18 cellular contexts compared by ENCODE assay signal in the genomic region with DNA sequence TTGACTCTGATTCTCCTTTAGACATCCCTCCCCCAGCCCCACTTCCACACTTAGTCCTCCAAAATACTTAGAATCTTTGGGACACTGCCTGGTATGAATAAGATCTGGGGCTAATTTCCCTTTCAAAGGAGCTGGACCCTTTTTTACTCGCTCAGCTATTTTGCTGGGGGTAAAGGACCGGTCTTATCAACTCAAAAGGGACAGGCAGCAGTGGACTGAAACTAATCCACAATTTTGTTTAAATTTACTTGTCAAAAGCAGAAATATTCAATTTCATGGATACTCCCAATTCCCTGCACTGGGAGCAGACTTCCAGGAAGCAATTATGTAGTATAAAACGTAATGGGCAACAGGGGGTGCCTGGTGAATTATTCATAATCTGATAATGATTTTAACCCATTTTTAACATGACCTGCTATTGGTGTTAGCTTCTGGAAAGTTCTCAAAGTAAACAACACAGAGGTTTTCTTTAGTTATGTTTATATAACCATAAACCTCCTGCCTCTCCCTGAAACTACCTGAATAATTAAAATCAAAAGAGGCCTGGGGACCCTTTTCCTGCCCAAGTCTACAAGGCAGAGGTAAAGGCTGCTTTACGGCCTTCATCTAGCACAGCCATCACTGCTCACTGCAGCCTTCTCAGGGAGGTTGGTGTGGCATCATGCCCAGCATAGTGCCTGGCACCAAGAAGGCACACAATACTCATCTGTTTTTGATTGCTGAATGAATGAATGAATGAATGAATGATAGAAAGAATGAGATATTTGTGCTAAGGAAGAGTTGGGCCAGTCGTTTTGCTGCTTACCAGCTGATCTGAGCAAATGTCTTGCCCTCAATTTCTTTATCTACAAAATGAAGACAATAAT. TPM values are rescaled to one million over a fixed set of nuclear protein-coding genes. Genes with fewer than 3 reads are reported as not detected.
DNase-seq lines count a peak whose midpoint lies in the region; ATAC-seq and TF ChIP-seq lines count a peak whose summit lies in the region.
"Had no signal": no experiment of that assay in that cellular context is flagged by ENCODE, and none has a peak within 500 bp of the region (broad histone marks: within the 10 kb centered on the region; RNA-seq: fewer than 3 reads in every experiment).

No MANE protein-coding gene starts in this region.

- no TSS peak for BruUV-seq in MCF 10A (replicated peaks; lab: Mats Ljungman, UMichigan)
- no TSS peak for BruUV-seq in mammary epithelial cell (replicated peaks; lab: Mats Ljungman, UMichigan)

- H3K27ac Mint-ChIP-seq in MCF 10A (ENCODE audit: low read depth, unreplicated experiment): peak overlapping the region; percentile 95
- H3K27ac Mint-ChIP-seq: activated CD4-positive, alpha-beta memory T cell treated with anti-CD3 and anti-CD28 coated beads for 36 hours; activated naive CD4-positive, alpha-beta T cell treated with anti-CD3 and anti-CD28 coated beads, Interleukin-2, amount 50 U/mL, for 72 hours had no signal

- in situ Hi-C loops in mammary epithelial cell (cut with MboI; ENCODE audit: low sequenced_read_pairs in 2 of 2): no loop called here

- CTCF ChIA-PET in MCF 10A (lab: Yijun Ruan, JAX): interaction anchor here (0.6 to 2.1 kb wide), 5 partner anchors 28 to 831 kb away, joined by 3 to 7 read pairs (median 3); no protein-coding TSS in a partner anchor
- CTCF ChIA-PET in mammary epithelial cell (lab: Charles Lee; ENCODE audit: low non-redundant PET): no interaction called here

- H3K27me3 Mint-ChIP-seq in MCF 10A (ENCODE audit: insufficient read depth, unreplicated experiment): no peaks in the 10 kb centered on the region
- H3K27me3 Mint-ChIP-seq: activated CD4-positive, alpha-beta memory T cell treated with anti-CD3 and anti-CD28 coated beads for 36 hours had no signal

- no peaks in the 10 kb centered on the region for H3K9me3 Mint-ChIP-seq in MCF 10A (ENCODE audit: unreplicated experiment)
- H3K9me3 Mint-ChIP-seq: activated CD4-positive, alpha-beta memory T cell treated with anti-CD3 and anti-CD28 coated beads for 36 hours; activated naive CD4-positive, alpha-beta T cell treated with anti-CD3 and anti-CD28 coated beads, Interleukin-2, amount 50 U/mL, for 72 hours; activated T-cell treated with anti-CD3 and anti-CD28 coated beads, Interleukin-2, amount 50 U/mL, for 4 hours had no signal

- no peaks in the 10 kb centered on the region for H4K20me1 ChIP-seq in mammary epithelial cell (ENCODE audit: insufficient read depth, low read length)

- H3K36me3 ChIP-seq in breast epithelium (no peaks in the 10 kb centered on the region), mammary epithelial cell (ENCODE audit: insufficient read depth, low read length) (no peaks in the 10 kb centered on the region), ovary (no peaks in the 10 kb centered on the region), thyroid gland (no peaks in the 10 kb centered on the region)
- H3K36me3 ChIP-seq: pancreas, WERI-Rb-1 had no signal

- H2AFZ ChIP-seq in mammary epithelial cell (ENCODE audit: low read depth, low read length): no peak overlapping the region

- H3K36me3 Mint-ChIP-seq in MCF 10A (ENCODE audit: insufficient read depth, unreplicated experiment): peaks cover 10% of the 10 kb centered on the region
- H3K36me3 Mint-ChIP-seq: activated CD4-positive, alpha-beta memory T cell treated with anti-CD3 and anti-CD28 coated beads for 36 hours; activated naive CD4-positive, alpha-beta T cell treated with anti-CD3 and anti-CD28 coated beads, Interleukin-2, amount 50 U/mL, for 72 hours had no signal

- no peak overlapping the region for H3K9ac ChIP-seq in mammary epithelial cell (ENCODE audit: insufficient read depth, low read length)

- DNase-seq in MCF 10A (ENCODE audit: unreplicated experiment) (no peak), breast epithelium (ENCODE audit: low spot score in 2 of 2) (no peak), mammary epithelial cell (no peak), midbrain (lab: John Stamatoyannopoulos, UW) (peak; percentile 41), ovary (no peak), thyroid gland (no peak)
- DNase-seq: activated CD4-positive, alpha-beta memory T cell treated with anti-CD3 and anti-CD28 coated beads for 36 hours; activated T-cell treated with anti-CD3 and anti-CD28 coated beads, Interleukin-2, amount 50 U/mL, for 4 hours; DND-41; NCI-H1694 treated with DMSO at 0.1 percent for 48 hours; NCI-H345; pancreas; RPMI8226; stimulated activated CD4-positive, alpha-beta T cell treated with anti-CD3 and anti-CD28 coated beads, Interleukin-4, amount 100 ng/mL, for 24 hours; WERI-Rb-1 had no signal

- no peak overlapping the region for H3K4me2 ChIP-seq in mammary epithelial cell (ENCODE audit: insufficient read depth, low read depth, low read length)

- no peaks in the 10 kb centered on the region for H3K4me1 ChIP-seq in breast epithelium
- H3K4me1 ChIP-seq in mammary epithelial cell (ENCODE audit: insufficient read depth, low read length): peaks cover 31% of the 10 kb centered on the region
- no peaks in the 10 kb centered on the region for H3K4me1 ChIP-seq in ovary (ENCODE audit: insufficient read depth)
- H3K4me1 ChIP-seq in thyroid gland: peaks cover 3 to 18% of the 10 kb centered on the region in 2 donors

- peaks cover 34% of the 10 kb centered on the region for H3K4me1 Mint-ChIP-seq in MCF 10A (ENCODE audit: insufficient read depth, unreplicated experiment)

- H3K79me2 ChIP-seq in mammary epithelial cell (ENCODE audit: insufficient read depth, low read length): no peaks in the 10 kb centered on the region

- H3K27me3 ChIP-seq in breast epithelium (no peaks in the 10 kb centered on the region), mammary epithelial cell (ENCODE audit: insufficient read depth, low read length) (no peaks in the 10 kb centered on the region), ovary (no peaks in the 10 kb centered on the region), thyroid gland (no peaks in the 10 kb centered on the region)
- H3K27me3 ChIP-seq: pancreas had no signal

- H3K4me3 Mint-ChIP-seq in MCF 10A (ENCODE audit: unreplicated experiment): no peak overlapping the region
- H3K4me3 Mint-ChIP-seq: activated CD4-positive, alpha-beta memory T cell treated with anti-CD3 and anti-CD28 coated beads for 36 hours; activated T-cell treated with anti-CD3 and anti-CD28 coated beads, Interleukin-2, amount 50 U/mL, for 4 hours had no signal

- no peak overlapping the region for H3K27ac ChIP-seq in breast epithelium
- H3K27ac ChIP-seq in mammary epithelial cell (ENCODE audit: insufficient read depth, low read depth, low read length): peak overlapping the region; percentile 83
- no peak overlapping the region for H3K27ac ChIP-seq in ovary
- H3K27ac ChIP-seq in thyroid gland: no peak overlapping the region
- H3K27ac ChIP-seq: WERI-Rb-1 had no signal

- TF ChIP-seq POLR2A in breast epithelium (IDR thresholded peaks at IDR 0.05) (no peak), ovary (IDR thresholded peaks at IDR 0.05) (no peak), thyroid gland (IDR thresholded peaks at IDR 0.05) (no peak)

- dilution Hi-C loops in mammary epithelial cell (cut with HindIII; ENCODE audit: low sequenced_read_pairs): no loop called here

- ATAC-seq in HG03039 (IDR thresholded peaks at IDR 0.05; ENCODE audit: unreplicated experiment): no peak
- ATAC-seq in GM18868 (IDR thresholded peaks at IDR 0.05; ENCODE audit: unreplicated experiment): no peak
- ATAC-seq: activated naive CD4-positive, alpha-beta T cell treated with anti-CD3 and anti-CD28 coated beads, Interleukin-2, amount 50 U/mL, for 72 hours; activated T-cell treated with anti-CD3 and anti-CD28 coated beads, Interleukin-2, amount 50 U/mL, for 4 hours; pancreas had no signal

- no peak for TF ChIP-seq EP300 in ovary (IDR thresholded peaks at IDR 0.05)

- H3K9me3 ChIP-seq in breast epithelium (no peaks in the 10 kb centered on the region), mammary epithelial cell (replicated peaks; ENCODE audit: insufficient read depth, low read length) (no peaks in the 10 kb centered on the region), ovary (no peaks in the 10 kb centered on the region), thyroid gland (no peaks in the 10 kb centered on the region)
- H3K9me3 ChIP-seq: pancreas had no signal

- TF ChIP-seq CTCF in MCF 10A (IDR thresholded peaks at IDR 0.05; ENCODE audit: unreplicated experiment): no peak
- no peak for TF ChIP-seq CTCF in breast epithelium (IDR thresholded peaks at IDR 0.05)
- no peak for TF ChIP-seq CTCF in mammary epithelial cell (conservative IDR thresholded peaks at IDR 0.05 in 1 of 2, IDR thresholded peaks at IDR 0.05 in 1 of 2; ENCODE audit: extremely low read depth in 1 of 2, insufficient read depth in 1 of 2, low read depth in 1 of 2, low read length in 2 of 2)
- TF ChIP-seq CTCF in ovary (IDR thresholded peaks at IDR 0.05): no peak
- no peak for TF ChIP-seq CTCF in thyroid gland (IDR thresholded peaks at IDR 0.05)

- intact Hi-C loops in MCF 10A (cut with micrococcal nuclease) (loop anchor here (5.0 kb wide), 1 partner anchor 40 kb away; no protein-coding TSS in a partner anchor), breast epithelium (cut with DNase I; ENCODE audit: low total_unique reads) (no loop called here), mammary epithelial cell (cut with micrococcal nuclease) (no loop called here), ovary (cut with DNase I) (no loop called here), thyroid gland (cut with DNase I) (no loop called here)

- POLR2A ChIA-PET in MCF 10A (lab: Yijun Ruan, JAX): interaction anchor here (0.6 to 6.8 kb wide), 14 partner anchors 9 to 440 kb away, joined by 3 to 63 read pairs (median 4); a partner anchor contains a TSS

- H3K4me3 ChIP-seq in breast epithelium: no peak overlapping the region
- no peak overlapping the region for H3K4me3 ChIP-seq in mammary epithelial cell (replicated peaks in 1 of 3; ENCODE audit: insufficient read depth in 1 of 3, low read depth in 2 of 3, low read length in 3 of 3)
- no peak overlapping the region for H3K4me3 ChIP-seq in ovary
- H3K4me3 ChIP-seq in thyroid gland (replicated peaks in 1 of 3): no peak overlapping the region
- H3K4me3 ChIP-seq: pancreas had no signal

- 81% methylated on average over 5 of the region's 5 CpGs for WGBS in mammary epithelial cell (ENCODE audit: low coverage, missing lambda C conversion rate)
- WGBS in ovary, 3 donors: 63 to 68% (median 63%) methylated on average over 5 of the region's 5 CpGs
- WGBS in thyroid gland, 2 donors: 80 to 83% methylated on average over 5 of the region's 5 CpGs

RNA-seq across cellular contexts. Expression of a gene that starts 44.2 kb away (rescaled TPM):
- total RNA-seq in MCF 10A (2022): 36.1 and 60.9 TPM in 2 replicates
- 10 to 100 TPM; 32.6 to 46.4 (median 38.3) TPM for total RNA-seq in breast epithelium
- total RNA-seq in mammary epithelial cell: 10 to 100 TPM; 29.0 to 77.2 TPM
- 26.8 TPM for polyA plus RNA-seq in mammary epithelial cell
- polyA minus RNA-seq in mammary epithelial cell: 71.6 TPM
- total RNA-seq in ovary: 10 to 100 TPM; 20.3 to 40.9 (median 35.1) TPM
- 100 to 1,000 TPM in 1 of 2 donors, 10 to 100 TPM in 1; 23.2 to 108 TPM for polyA plus RNA-seq in ovary
- 10 to 100 TPM; 28.8 to 56.3 (median 45.8) TPM for total RNA-seq in thyroid gland

RNA-seq across cellular contexts. Expression of a gene that starts 51.5 kb away (rescaled TPM):
- total RNA-seq in MCF 10A (2022) (50.8 and 61.6 TPM in 2 replicates), breast epithelium (100 to 1,000 TPM; 115 to 135 (median 117) TPM), mammary epithelial cell (100 to 1,000 TPM in 1 of 2 donors, 10 to 100 TPM in 1; 40.4 to 120 TPM), ovary (10 to 100 TPM; 61.0 to 96.0 (median 70.0) TPM), thyroid gland (100 to 1,000 TPM; 185 to 351 (median 297) TPM)
- polyA plus RNA-seq in mammary epithelial cell (19.1 TPM), ovary (100 to 1,000 TPM in 1 of 2 donors, 10 to 100 TPM in 1; 54.8 to 192 TPM)
- polyA minus RNA-seq in mammary epithelial cell: 6.6 TPM
